In genomic region chr9:93263334-93264229, GRCh38 we compare ENCODE assay signal across 21 cellular contexts.
A peak's percentile ranks its signal among the peaks of the same experiment; 100 is the strongest.
DNase-seq lines count a peak whose midpoint lies in the region; ATAC-seq and TF ChIP-seq lines count a peak whose summit lies in the region.
"Had no signal": no experiment of that assay in that cellular context is flagged by ENCODE, and none has a peak within 500 bp of the region (broad histone marks: within the 10 kb centered on the region; RNA-seq: fewer than 3 reads in every experiment).

No MANE protein-coding gene starts in this region.

- no peak for TF ChIP-seq POLR2A in testis (IDR thresholded peaks at IDR 0.05)

- H3K4me3 ChIP-seq in LNCaP clone FGC (ENCODE audit: low read depth, low read length) (no peak overlapping the region), testis (no peak overlapping the region), foreskin fibroblast (ENCODE audit: low read depth in 1 of 2, low read length in 2 of 2) (no peak overlapping the region)
- H3K4me3 ChIP-seq: coronary artery, gastrocnemius medialis, MG63, prostate gland had no signal

- 88 to 92% methylated on average over 38 to 41 of the region's 41 CpGs for WGBS in testis, 2 donors

- H3K4me1 ChIP-seq in testis (no peaks in the 10 kb centered on the region), foreskin keratinocyte (no peaks in the 10 kb centered on the region)

- no peaks in the 10 kb centered on the region for H3K36me3 ChIP-seq in testis (ENCODE audit: low read depth, missing control alignments)
- H3K36me3 ChIP-seq: MG63, prostate gland had no signal

- H3K27me3 ChIP-seq in testis (no peaks in the 10 kb centered on the region), foreskin keratinocyte (peaks cover 7% of the 10 kb centered on the region)
- H3K27me3 ChIP-seq: gastrocnemius medialis, MG63 had no signal

- ATAC-seq in left lobe of liver (no peak), HG02798 (IDR thresholded peaks at IDR 0.05; ENCODE audit: poor library complexity, unreplicated experiment) (no peak), foreskin keratinocyte (no peak)

- peak; percentile 9 to 13 for DNase-seq in activated T-cell treated with anti-CD3 and anti-CD28 coated beads, Interleukin-2, amount 50 U/mL, for 48 hours
- no peak for DNase-seq in activated T-cell treated with anti-CD3 and anti-CD28 coated beads for 4 hours
- no peak for DNase-seq in LNCaP clone FGC (ENCODE audit: low read depth)
- peak; percentile 39 for DNase-seq in left lobe of liver (ENCODE audit: low spot score)
- DNase-seq in testis = peak; percentile 9
- no peak for DNase-seq in foreskin fibroblast
- DNase-seq in foreskin keratinocyte = no peak
- DNase-seq: activated CD4-positive, alpha-beta T cell treated with anti-CD3 and anti-CD28 coated beads, Interleukin-2, amount 10 ng/mL, durations not matched to agents 7 days and 5 days; activated effector memory CD4-positive, alpha-beta T cell treated with anti-CD3 and anti-CD28 coated beads, Interleukin-2, amount 50 U/mL, for 16 hours; anterior cingulate cortex; gastrocnemius medialis; HCEC 1CT; MG63; naive B cell; NCI-H187 treated with DMSO at 0.1 percent for 48 hours; NCI-H524; OCI-M1; stimulated activated naive CD4-positive, alpha-beta T cell treated with Interleukin-2 at 50 U/mL for 16 hours had no signal

- no peaks in the 10 kb centered on the region for H3K9me3 ChIP-seq in testis
- H3K9me3 ChIP-seq: gastrocnemius medialis, MG63, prostate gland had no signal

- intact Hi-C loops in testis (cut with DNase I; ENCODE audit: low total_unique reads) = no loop called here

- H3K27ac ChIP-seq in testis (no peak overlapping the region), foreskin keratinocyte (no peak overlapping the region)
- H3K27ac ChIP-seq: coronary artery, prostate gland had no signal

- TF ChIP-seq CTCF in LNCaP clone FGC (IDR thresholded peaks at IDR 0.05; ENCODE audit: control insufficient read depth, extremely low read depth, insufficient read depth) (peak; percentile 13; the same call in 1 of the 2 replicates), testis (IDR thresholded peaks at IDR 0.05) (no peak), foreskin fibroblast (IDR thresholded peaks at IDR 0.05; ENCODE audit: low read depth, low read length) (no peak), foreskin keratinocyte (conservative IDR thresholded peaks at IDR 0.05) (no peak)

Comparison
In these comparisons a context has a peak if more than half of its experiments do, and no peak if none do; other contexts are left out.
1. DNase-seq: peak in activated T-cell treated with anti-CD3 and anti-CD28 coated beads, Interleukin-2, amount 50 U/mL, for 48 hours (2 of 2), left lobe of liver (single experiment) and testis (single experiment); none in activated T-cell treated with anti-CD3 and anti-CD28 coated beads for 4 hours (single experiment), LNCaP clone FGC (single experiment), foreskin fibroblast (0 of 2) and foreskin keratinocyte (0 of 2).